Comparison of ENCODE assay signal across 1 cellular context in genomic region chr5:176447982-176448608, GRCh38.
TF ChIP-seq lines count a peak whose summit lies in the region.

FAF2 (plus strand) TSS chr5:176448385; CDS start chr5:176448408, 23 bp downstream.

TF ChIP-seq in HepG2, 621 proteins besides CTCF, POLR2A, EP300 and RAD21 (continued from another document and continues in another):
- TF ChIP-seq SRSF4 (IDR thresholded peaks at IDR 0.05; ENCODE audit: low read depth, low read length, poor library complexity, severe bottlenecking) (no peak), ZNF530 (CRISPR knock-in tag; IDR thresholded peaks at IDR 0.05; ENCODE audit: low read depth) (no peak), ZNF281 (CRISPR knock-in tag; IDR thresholded peaks at IDR 0.05; ENCODE audit: borderline replicate concordance) (peak; percentile 42; the same call in 1 of the 2 replicates), KLF16 (CRISPR knock-in tag; IDR thresholded peaks at IDR 0.05) (peak in 1 of 2 experiments; percentile 87; a peak in 1 of 4 replicates), HOXA3 (CRISPR knock-in tag; IDR thresholded peaks at IDR 0.05) (peak; percentile 92), TRAFD1 (CRISPR knock-in tag; IDR thresholded peaks at IDR 0.05; ENCODE audit: borderline replicate concordance) (no peak), HCFC1 (IDR thresholded peaks at IDR 0.05; ENCODE audit: low read depth, low read length) (peak; percentile 44; the same call in 1 of the 2 replicates), TOPORS (CRISPR knock-in tag; IDR thresholded peaks at IDR 0.05) (no peak), BHLHE40 (IDR thresholded peaks at IDR 0.05; ENCODE audit: low read length) (no peak), POLR2G (IDR thresholded peaks at IDR 0.05; ENCODE audit: low read depth, low read length) (peak; percentile 91), NPAS2 (CRISPR knock-in tag; IDR thresholded peaks at IDR 0.05; ENCODE audit: borderline replicate concordance) (no peak), ZNF878 (CRISPR knock-in tag; IDR thresholded peaks at IDR 0.05) (peak; percentile 51; the same call in 1 of the 2 replicates), ATRX (CRISPR knock-in tag; IDR thresholded peaks at IDR 0.05; ENCODE audit: borderline replicate concordance) (no peak), GFI1 (CRISPR knock-in tag; IDR thresholded peaks at IDR 0.05; ENCODE audit: borderline replicate concordance) (no peak), ZBTB25 (CRISPR knock-in tag; IDR thresholded peaks at IDR 0.05) (peak; percentile 84), HOMEZ (CRISPR knock-in tag; IDR thresholded peaks at IDR 0.05; ENCODE audit: low read depth) (no peak), GABPB1 (CRISPR knock-in tag; IDR thresholded peaks at IDR 0.05) (peak; percentile 97), TFDP1 (CRISPR knock-in tag; IDR thresholded peaks at IDR 0.05; ENCODE audit: borderline replicate concordance) (peak; percentile 61; the same call in 1 of the 2 replicates), PHF20 (CRISPR knock-in tag; IDR thresholded peaks at IDR 0.05) (peak; percentile 81), MAZ (IDR thresholded peaks at IDR 0.05; ENCODE audit: borderline replicate concordance, low read depth, low read length) (peak; percentile 96), MAZ (CRISPR knock-in tag; IDR thresholded peaks at IDR 0.05; ENCODE audit: low read depth) (peak; percentile 88; the same call in 1 of the 2 replicates), ZSCAN31 (CRISPR knock-in tag; IDR thresholded peaks at IDR 0.05; ENCODE audit: low read depth) (0 out of 2 replicates have a peak, but pooled peaks have one; percentile 25), MXI1 (IDR thresholded peaks at IDR 0.05; ENCODE audit: borderline replicate concordance, low read depth, low read length) (no peak; the same call in 2 of the 3 replicates), KDM5A (IDR thresholded peaks at IDR 0.05; ENCODE audit: borderline replicate concordance, low read length) (peak; percentile 70; the same call in 1 of the 2 replicates), ZNF607 (CRISPR knock-in tag; IDR thresholded peaks at IDR 0.05; ENCODE audit: borderline replicate concordance) (peak; percentile 96; the same call in 1 of the 2 replicates), NFRKB (IDR thresholded peaks at IDR 0.05) (peak; percentile 74), IKZF5 (CRISPR knock-in tag; IDR thresholded peaks at IDR 0.05) (peak; percentile 87; the same call in 1 of the 2 replicates), HBP1 (CRISPR knock-in tag; IDR thresholded peaks at IDR 0.05; ENCODE audit: low read depth) (peak; percentile 72; the same call in 1 of the 2 replicates), ZNF556 (CRISPR knock-in tag; IDR thresholded peaks at IDR 0.05; ENCODE audit: borderline replicate concordance) (0 out of 2 replicates have a peak, but pooled peaks have one; percentile 55), ZNF841 (CRISPR knock-in tag; IDR thresholded peaks at IDR 0.05; ENCODE audit: borderline replicate concordance) (no peak), ZFP91 (CRISPR knock-in tag; IDR thresholded peaks at IDR 0.05; ENCODE audit: borderline replicate concordance) (peak; percentile 79; the same call in 1 of the 2 replicates), ZBTB14 (CRISPR knock-in tag; IDR thresholded peaks at IDR 0.05) (peak; percentile 25; the same call in 1 of the 2 replicates), SAP130 (CRISPR knock-in tag; IDR thresholded peaks at IDR 0.05; ENCODE audit: low read depth) (peak; percentile 62; the same call in 1 of the 2 replicates), ISX (CRISPR knock-in tag; conservative IDR thresholded peaks at IDR 0.05) (0 out of 2 replicates have a peak, but pooled peaks have one; percentile 13), SALL1 (CRISPR knock-in tag; IDR thresholded peaks at IDR 0.05) (peak; percentile 54), ZNF17 (CRISPR knock-in tag; IDR thresholded peaks at IDR 0.05) (no peak), ZNF710 (CRISPR knock-in tag; IDR thresholded peaks at IDR 0.05; ENCODE audit: borderline replicate concordance) (peak; percentile 15; the same call in 1 of the 2 replicates), PATZ1 (CRISPR knock-in tag; IDR thresholded peaks at IDR 0.05) (peak; percentile 85), ZNF121 (CRISPR knock-in tag; IDR thresholded peaks at IDR 0.05) (0 out of 2 replicates have a peak, but pooled peaks have one; percentile 7)
